In genomic region chr4:124903995-124904722, GRCh38 we compare ENCODE assay signal across 9 cellular contexts.
A peak's percentile ranks its signal among the peaks of the same experiment; 100 is the strongest.
DNase-seq lines count a peak whose midpoint lies in the region; ATAC-seq, FAIRE-seq and TF ChIP-seq lines count a peak whose summit lies in the region.
"Had no signal": no experiment of that assay in that cellular context is flagged by ENCODE, and none has a peak within 500 bp of the region (broad histone marks: within the 10 kb centered on the region; RNA-seq: fewer than 3 reads in every experiment).

No MANE protein-coding gene starts in this region.

- intact Hi-C loops in Caco-2 (cut with micrococcal nuclease; ENCODE audit: unreplicated experiment) = no loop called here

- H3K9me3 Mint-ChIP-seq in Caco-2 (ENCODE audit: unreplicated experiment) = no peaks in the 10 kb centered on the region
- no peaks in the 10 kb centered on the region for H3K9me3 Mint-ChIP-seq in activated CD8-positive, alpha-beta T cell treated with anti-CD3 and anti-CD28 coated beads, Interleukin-2, amount 10 ng/mL, durations not matched to agents 7 days and 5 days (ENCODE audit: insufficient read depth)
- H3K9me3 Mint-ChIP-seq: activated naive CD4-positive, alpha-beta T cell treated with anti-CD3 and anti-CD28 coated beads for 36 hours had no signal

- H3K9me3 ChIP-seq in Caco-2 = no peaks in the 10 kb centered on the region

- H3K27ac Mint-ChIP-seq in Caco-2 (ENCODE audit: unreplicated experiment) = no peak overlapping the region
- H3K27ac Mint-ChIP-seq in activated CD8-positive, alpha-beta T cell treated with anti-CD3 and anti-CD28 coated beads, Interleukin-2, amount 10 ng/mL, durations not matched to agents 7 days and 5 days = no peak overlapping the region
- H3K27ac Mint-ChIP-seq: activated naive CD4-positive, alpha-beta T cell treated with anti-CD3 and anti-CD28 coated beads for 36 hours had no signal

- H3K56ac ChIP-seq in mesendoderm (ENCODE audit: low read length) = no peak overlapping the region

- no peak overlapping the region for H2AK5ac ChIP-seq in mesendoderm (ENCODE audit: low read length)

- H3K36me3 Mint-ChIP-seq in Caco-2 (ENCODE audit: insufficient read depth, unreplicated experiment) = no peaks in the 10 kb centered on the region
- H3K36me3 Mint-ChIP-seq in activated CD8-positive, alpha-beta T cell treated with anti-CD3 and anti-CD28 coated beads, Interleukin-2, amount 10 ng/mL, durations not matched to agents 7 days and 5 days (ENCODE audit: low read depth) = no peaks in the 10 kb centered on the region

- H3K79me2 ChIP-seq in mesendoderm (ENCODE audit: control insufficient read depth, insufficient read depth, low read length) = no peaks in the 10 kb centered on the region

- H3K36me3 ChIP-seq in bronchial epithelial cell (ENCODE audit: control insufficient read depth, insufficient read depth, low read length) (no peaks in the 10 kb centered on the region), mesendoderm (ENCODE audit: control insufficient read depth, insufficient read depth, low read length) (no peaks in the 10 kb centered on the region), Caco-2 (ENCODE audit: control insufficient read depth, insufficient read depth, low read length) (no peaks in the 10 kb centered on the region)

- no peaks in the 10 kb centered on the region for H3K27me3 Mint-ChIP-seq in Caco-2 (ENCODE audit: insufficient read depth, unreplicated experiment)
- H3K27me3 Mint-ChIP-seq in activated CD8-positive, alpha-beta T cell treated with anti-CD3 and anti-CD28 coated beads, Interleukin-2, amount 10 ng/mL, durations not matched to agents 7 days and 5 days (ENCODE audit: low read depth) = no peaks in the 10 kb centered on the region

- H3K23ac ChIP-seq in mesendoderm (ENCODE audit: low read length) = no peak overlapping the region

- H3K9ac ChIP-seq in mesendoderm (ENCODE audit: low read length) = no peak overlapping the region

- DNase-seq in AG10803 (ENCODE audit: low read depth) (peak; percentile 43), NCI-H1694 treated with DMSO at 0.1 percent for 48 hours (lab: John Stamatoyannopoulos, UW) (peak; percentile 8), bronchial epithelial cell (ENCODE audit: low read depth) (peak; percentile 79), mesendoderm (no peak), Caco-2 (no peak), pons (ENCODE audit: low spot score) (no peak)
- no peak for DNase-seq in activated CD8-positive, alpha-beta T cell treated with anti-CD3 and anti-CD28 coated beads, Interleukin-2, amount 10 ng/mL, durations not matched to agents 7 days and 5 days
- DNase-seq: activated naive CD4-positive, alpha-beta T cell treated with anti-CD3 and anti-CD28 coated beads for 36 hours had no signal

- no peak overlapping the region for H2BK120ac ChIP-seq in mesendoderm (ENCODE audit: low read depth, low read length)

- H3K27me3 ChIP-seq in bronchial epithelial cell (ENCODE audit: control insufficient read depth, insufficient read depth, low read length) (no peaks in the 10 kb centered on the region), mesendoderm (ENCODE audit: insufficient read depth, low read length, poor library complexity) (no peaks in the 10 kb centered on the region), Caco-2 (replicated peaks; ENCODE audit: control insufficient read depth, insufficient read depth, low read length) (no peaks in the 10 kb centered on the region)

- H4K8ac ChIP-seq in mesendoderm (ENCODE audit: low read depth, low read length) = no peak overlapping the region

- no peaks in the 10 kb centered on the region for H3K4me1 Mint-ChIP-seq in Caco-2 (ENCODE audit: low read depth, unreplicated experiment)
- no peaks in the 10 kb centered on the region for H3K4me1 Mint-ChIP-seq in activated CD8-positive, alpha-beta T cell treated with anti-CD3 and anti-CD28 coated beads, Interleukin-2, amount 10 ng/mL, durations not matched to agents 7 days and 5 days (ENCODE audit: low read depth)

- BruUV-seq in Caco-2 (replicated peaks; lab: Mats Ljungman, UMichigan) = no TSS peak

- H3K79me1 ChIP-seq in mesendoderm (ENCODE audit: low read length) = no peaks in the 10 kb centered on the region

- no peak overlapping the region for H3K4me2 ChIP-seq in mesendoderm (ENCODE audit: low read length)

- TF ChIP-seq CTCF in AG10803 (conservative IDR thresholded peaks at IDR 0.05; ENCODE audit: low read length) (no peak), bronchial epithelial cell (IDR thresholded peaks at IDR 0.05; ENCODE audit: insufficient read depth, low read length, severe bottlenecking) (no peak), Caco-2 (IDR thresholded peaks at IDR 0.05; ENCODE audit: insufficient read depth in 1 of 2, low read depth in 1 of 2, low read length in 1 of 2, severe bottlenecking in 1 of 2, unreplicated experiment in 1 of 2) (no peak)

- H2BK5ac ChIP-seq in mesendoderm (ENCODE audit: low read length) = no peak overlapping the region

- H3K4ac ChIP-seq in mesendoderm (ENCODE audit: low read depth, low read length) = no peak overlapping the region

- H4K5ac ChIP-seq in mesendoderm (ENCODE audit: low read length) = no peak overlapping the region

- POLR2A ChIA-PET in Caco-2 (lab: Charles Lee) = no interaction called here
- POLR2A ChIA-PET in activated CD8-positive, alpha-beta T cell treated with anti-CD3 and anti-CD28 coated beads, Interleukin-2, amount 10 ng/mL, durations not matched to agents 7 days and 5 days (lab: Charles Lee) = no interaction called here

- CTCF ChIA-PET in Caco-2 (lab: Charles Lee) = no interaction called here
- CTCF ChIA-PET in activated CD8-positive, alpha-beta T cell treated with anti-CD3 and anti-CD28 coated beads, Interleukin-2, amount 10 ng/mL, durations not matched to agents 7 days and 5 days (lab: Charles Lee) = no interaction called here

- H3K4me3 Mint-ChIP-seq in Caco-2 (ENCODE audit: unreplicated experiment) = no peak overlapping the region
- H3K4me3 Mint-ChIP-seq in activated CD8-positive, alpha-beta T cell treated with anti-CD3 and anti-CD28 coated beads, Interleukin-2, amount 10 ng/mL, durations not matched to agents 7 days and 5 days = no peak overlapping the region
- H3K4me3 Mint-ChIP-seq: activated naive CD4-positive, alpha-beta T cell treated with anti-CD3 and anti-CD28 coated beads for 36 hours had no signal

- H3K4me1 ChIP-seq in mesendoderm (ENCODE audit: control insufficient read depth, low read depth, low read length) = no peaks in the 10 kb centered on the region
- H3K4me1 ChIP-seq in Caco-2 = no peaks in the 10 kb centered on the region

- H3K27ac ChIP-seq in mesendoderm (ENCODE audit: low read depth, low read length) = no peak overlapping the region

- no peak for ATAC-seq in HG02759 (IDR thresholded peaks at IDR 0.05; ENCODE audit: unreplicated experiment)
- no peak for ATAC-seq in activated CD8-positive, alpha-beta T cell treated with anti-CD3 and anti-CD28 coated beads, Interleukin-2, amount 10 ng/mL, durations not matched to agents 7 days and 5 days

- no peak overlapping the region for H2BK15ac ChIP-seq in mesendoderm (replicated peaks; ENCODE audit: low read depth)

- WGBS in mesendoderm (ENCODE audit: extremely low coverage, insufficient coverage, low lambda C conversion rate) = no CpG with 5 or more reads among the region's 6 CpGs

- H3K4me3 ChIP-seq in AG10803 (ENCODE audit: low read length) (peak overlapping the region; percentile 25), bronchial epithelial cell (ENCODE audit: low read depth, low read length) (no peak overlapping the region), mesendoderm (ENCODE audit: low read length) (no peak overlapping the region), Caco-2 (ENCODE audit: low read depth, low read length) (no peak overlapping the region)

- peak overlapping the region; percentile 39 for H3K18ac ChIP-seq in mesendoderm (ENCODE audit: low read length)

- no peak for FAIRE-seq in bronchial epithelial cell (lab: Jason Lieb, UNC)

Comparison
In these comparisons a context has a peak if more than half of its experiments do, and no peak if none do; other contexts are left out.
1. DNase-seq: peak in AG10803 (single experiment), NCI-H1694 treated with DMSO at 0.1 percent for 48 hours (single experiment) and bronchial epithelial cell (single experiment); none in mesendoderm (single experiment), Caco-2 (0 of 2), activated CD8-positive, alpha-beta T cell treated with anti-CD3 and anti-CD28 coated beads, Interleukin-2, amount 10 ng/mL, durations not matched to agents 7 days and 5 days (single experiment) and pons (single experiment).